Comparison of ENCODE assay signal across 17 cellular contexts in genomic region chr5:11527994-11528393, GRCh38.
DNase-seq lines count a peak whose midpoint lies in the region; ATAC-seq and TF ChIP-seq lines count a peak whose summit lies in the region.
"Had no signal": no experiment of that assay in that cellular context is flagged by ENCODE, and none has a peak within 500 bp of the region (broad histone marks: within the 10 kb centered on the region; RNA-seq: fewer than 3 reads in every experiment).

No MANE protein-coding gene starts in this region.

- H3K9me3 ChIP-seq in endodermal cell (ENCODE audit: control insufficient read depth, low read length), result no peaks in the 10 kb centered on the region
- H3K9me3 ChIP-seq: Caco-2 had no signal

- H3K9ac ChIP-seq in endodermal cell (ENCODE audit: extremely low read depth, low read length, poor library complexity, severe bottlenecking), result no peak overlapping the region
- H3K9ac ChIP-seq: GM23248 had no signal

- peak; percentile 53 for DNase-seq in COR-L47 (lab: John Stamatoyannopoulos, UW)
- DNase-seq in NCI-H1930 (lab: John Stamatoyannopoulos, UW), result peak; percentile 32 to 58
- DNase-seq in NCI-H2171 (lab: John Stamatoyannopoulos, UW), result peak; percentile 62
- DNase-seq in endodermal cell, result no peak
- no peak for DNase-seq in nephron progenitor cell
- DNase-seq: Caco-2; CD8-positive, alpha-beta T cell; DMS53; GF-D8; GM23248 had no signal

- TF ChIP-seq CTCF in endodermal cell (conservative IDR thresholded peaks at IDR 0.05) (no peak), nephron progenitor cell (IDR thresholded peaks at IDR 0.05) (no peak)

- H3K27me3 ChIP-seq in endodermal cell (ENCODE audit: control insufficient read depth, insufficient read depth, low read length, poor library complexity, severe bottlenecking), result no peaks in the 10 kb centered on the region

- H3K36me3 ChIP-seq in endodermal cell (ENCODE audit: control insufficient read depth, insufficient read depth, low read length), result no peaks in the 10 kb centered on the region

- H3K27ac Mint-ChIP-seq in endodermal cell, result no peak overlapping the region
- no peak overlapping the region for H3K27ac Mint-ChIP-seq in nephron progenitor cell
- H3K27ac Mint-ChIP-seq: CD14-positive monocyte; CD8-positive, alpha-beta T cell; IgD-negative memory B cell had no signal

- H3K9me3 Mint-ChIP-seq in endodermal cell (no peaks in the 10 kb centered on the region), nephron progenitor cell (no peaks in the 10 kb centered on the region)
- H3K9me3 Mint-ChIP-seq: CD8-positive, alpha-beta T cell; IgD-negative memory B cell had no signal

- H3K4me1 Mint-ChIP-seq in endodermal cell, result peaks cover 19% of the 10 kb centered on the region
- H3K4me1 Mint-ChIP-seq in nephron progenitor cell, result peaks cover 36% of the 10 kb centered on the region
- H3K4me1 Mint-ChIP-seq: CD14-positive monocyte, IgD-negative memory B cell had no signal

- peak overlapping the region; percentile 93 for H3K27ac ChIP-seq in endodermal cell (ENCODE audit: low read depth, low read length)
- H3K27ac ChIP-seq: 22Rv1, GM23248 had no signal

- H3K36me3 Mint-ChIP-seq in endodermal cell (ENCODE audit: low read depth), result no peaks in the 10 kb centered on the region
- H3K36me3 Mint-ChIP-seq in nephron progenitor cell (ENCODE audit: low read depth), result no peaks in the 10 kb centered on the region
- H3K36me3 Mint-ChIP-seq: CD14-positive monocyte; CD8-positive, alpha-beta T cell; IgD-negative memory B cell had no signal

- no peaks in the 10 kb centered on the region for H3K27me3 Mint-ChIP-seq in endodermal cell (ENCODE audit: insufficient read depth)
- peaks cover 16% of the 10 kb centered on the region for H3K27me3 Mint-ChIP-seq in nephron progenitor cell (ENCODE audit: low read depth, poor library complexity)

- ATAC-seq in HG02759 (IDR thresholded peaks at IDR 0.05; ENCODE audit: unreplicated experiment) (no peak), HG03439 (IDR thresholded peaks at IDR 0.05; ENCODE audit: unreplicated experiment) (no peak), HG03378 (IDR thresholded peaks at IDR 0.05; ENCODE audit: unreplicated experiment) (no peak)
- ATAC-seq: CD8-positive, alpha-beta T cell; HCT116 had no signal

- WGBS in endodermal cell (ENCODE audit: insufficient coverage in 1 of 2, insufficient read length in 1 of 2), 2 experiments, result 33 to 93% methylated on average over 3 of the region's 3 CpGs

- no peak overlapping the region for H3K4me3 ChIP-seq in endodermal cell (ENCODE audit: low read length)
- H3K4me3 ChIP-seq: GM23248 had no signal

- no peaks in the 10 kb centered on the region for H3K4me1 ChIP-seq in endodermal cell (ENCODE audit: control insufficient read depth, insufficient read depth, low read length)

- H3K4me3 Mint-ChIP-seq in endodermal cell (no peak overlapping the region), nephron progenitor cell (no peak overlapping the region)
- H3K4me3 Mint-ChIP-seq: CD14-positive monocyte; CD8-positive, alpha-beta T cell; IgD-negative memory B cell had no signal

Comparison
In these comparisons a context has a peak if more than half of its experiments do, and no peak if none do; other contexts are left out.
1. DNase-seq: peak in COR-L47 (single experiment), NCI-H1930 (2 of 2) and NCI-H2171 (single experiment); none in endodermal cell (single experiment) and nephron progenitor cell (single experiment).